Comparison of ENCODE assay signal across 1 cellular context in the genomic region with DNA sequence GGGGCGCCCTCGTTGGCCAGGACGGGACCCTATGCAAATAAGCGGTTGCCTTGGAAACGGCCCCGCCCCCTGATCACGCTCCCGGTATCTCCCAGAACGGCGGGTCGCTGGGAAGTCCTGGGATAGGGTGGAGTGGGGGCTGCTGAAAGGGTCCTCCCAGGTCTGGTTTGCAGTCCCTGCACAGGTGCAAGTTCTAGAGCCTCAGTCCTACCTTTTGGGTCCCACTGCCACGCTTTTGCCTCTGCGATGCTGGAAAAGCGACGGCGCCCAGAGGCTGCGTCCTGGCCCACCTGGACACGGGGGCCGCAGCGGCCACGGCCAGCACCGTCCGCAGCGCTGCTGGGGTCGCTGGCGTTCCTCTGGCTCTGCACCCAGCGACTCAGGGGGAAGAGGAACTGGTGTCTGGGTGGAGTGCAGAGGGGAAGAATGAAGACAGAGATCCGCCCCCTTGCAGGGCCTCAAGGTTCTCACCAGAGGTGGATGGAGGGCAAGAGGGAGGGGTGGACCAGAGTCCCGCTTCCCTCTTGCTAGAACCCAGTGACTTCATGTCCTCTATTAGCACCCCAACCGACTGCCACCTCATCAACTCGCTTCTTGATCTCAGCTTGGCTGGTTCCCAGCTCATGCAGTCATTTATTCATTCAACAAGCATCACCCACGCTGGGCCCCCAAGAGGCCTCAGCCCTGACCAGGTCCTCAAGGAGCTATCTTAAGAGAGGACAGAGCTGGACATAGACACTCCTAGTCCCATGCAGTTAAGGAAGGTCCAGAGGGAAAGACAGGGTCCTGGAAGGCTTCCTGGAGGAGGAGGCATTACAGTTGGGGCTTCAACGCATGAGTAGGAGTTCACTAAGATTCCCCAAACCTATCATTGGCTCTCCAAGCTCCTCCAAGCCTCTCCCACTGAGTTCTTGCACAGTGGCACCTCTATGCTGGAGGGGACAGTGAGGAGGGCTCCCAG.
A peak's percentile ranks its signal among the peaks of the same experiment; 100 is the strongest.
TF ChIP-seq lines count a peak whose summit lies in the region.

A gene (minus strand): TSS at position 381 of the 961 bp plus-strand sequence. CDS start 659 bp downstream, outside the sequence.

TF ChIP-seq in GM12878, 131 proteins besides CTCF, POLR2A, EP300 and RAD21 (continued from another document and continues in another):
- TF ChIP-seq, protein P1, sequence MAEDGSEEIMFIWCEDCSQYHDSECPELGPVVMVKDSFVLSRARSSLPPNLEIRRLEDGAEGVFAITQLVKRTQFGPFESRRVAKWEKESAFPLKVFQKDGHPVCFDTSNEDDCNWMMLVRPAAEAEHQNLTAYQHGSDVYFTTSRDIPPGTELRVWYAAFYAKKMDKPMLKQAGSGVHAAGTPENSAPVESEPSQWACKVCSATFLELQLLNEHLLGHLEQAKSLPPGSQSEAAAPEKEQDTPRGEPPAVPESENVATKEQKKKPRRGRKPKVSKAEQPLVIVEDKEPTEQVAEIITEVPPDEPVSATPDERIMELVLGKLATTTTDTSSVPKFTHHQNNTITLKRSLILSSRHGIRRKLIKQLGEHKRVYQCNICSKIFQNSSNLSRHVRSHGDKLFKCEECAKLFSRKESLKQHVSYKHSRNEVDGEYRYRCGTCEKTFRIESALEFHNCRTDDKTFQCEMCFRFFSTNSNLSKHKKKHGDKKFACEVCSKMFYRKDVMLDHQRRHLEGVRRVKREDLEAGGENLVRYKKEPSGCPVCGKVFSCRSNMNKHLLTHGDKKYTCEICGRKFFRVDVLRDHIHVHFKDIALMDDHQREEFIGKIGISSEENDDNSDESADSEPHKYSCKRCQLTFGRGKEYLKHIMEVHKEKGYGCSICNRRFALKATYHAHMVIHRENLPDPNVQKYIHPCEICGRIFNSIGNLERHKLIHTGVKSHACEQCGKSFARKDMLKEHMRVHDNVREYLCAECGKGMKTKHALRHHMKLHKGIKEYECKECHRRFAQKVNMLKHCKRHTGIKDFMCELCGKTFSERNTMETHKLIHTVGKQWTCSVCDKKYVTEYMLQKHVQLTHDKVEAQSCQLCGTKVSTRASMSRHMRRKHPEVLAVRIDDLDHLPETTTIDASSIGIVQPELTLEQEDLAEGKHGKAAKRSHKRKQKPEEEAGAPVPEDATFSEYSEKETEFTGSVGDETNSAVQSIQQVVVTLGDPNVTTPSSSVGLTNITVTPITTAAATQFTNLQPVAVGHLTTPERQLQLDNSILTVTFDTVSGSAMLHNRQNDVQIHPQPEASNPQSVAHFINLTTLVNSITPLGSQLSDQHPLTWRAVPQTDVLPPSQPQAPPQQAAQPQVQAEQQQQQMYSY (CRISPR knock-in tag; IDR thresholded peaks at IDR 0.05) = no peak
- TF ChIP-seq, protein P2, sequence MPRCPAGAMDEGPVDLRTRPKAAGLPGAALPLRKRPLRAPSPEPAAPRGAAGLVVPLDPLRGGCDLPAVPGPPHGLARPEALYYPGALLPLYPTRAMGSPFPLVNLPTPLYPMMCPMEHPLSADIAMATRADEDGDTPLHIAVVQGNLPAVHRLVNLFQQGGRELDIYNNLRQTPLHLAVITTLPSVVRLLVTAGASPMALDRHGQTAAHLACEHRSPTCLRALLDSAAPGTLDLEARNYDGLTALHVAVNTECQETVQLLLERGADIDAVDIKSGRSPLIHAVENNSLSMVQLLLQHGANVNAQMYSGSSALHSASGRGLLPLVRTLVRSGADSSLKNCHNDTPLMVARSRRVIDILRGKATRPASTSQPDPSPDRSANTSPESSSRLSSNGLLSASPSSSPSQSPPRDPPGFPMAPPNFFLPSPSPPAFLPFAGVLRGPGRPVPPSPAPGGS (IDR thresholded peaks at IDR 0.05; ENCODE audit: borderline replicate concordance, insufficient read depth, low read depth, low read length, poor library complexity, severe bottlenecking) = no peak
- TF ChIP-seq POLR2AphosphoS2 (IDR thresholded peaks at IDR 0.05; ENCODE audit: low read depth, low read length) = no peak
- TF ChIP-seq, protein P3, sequence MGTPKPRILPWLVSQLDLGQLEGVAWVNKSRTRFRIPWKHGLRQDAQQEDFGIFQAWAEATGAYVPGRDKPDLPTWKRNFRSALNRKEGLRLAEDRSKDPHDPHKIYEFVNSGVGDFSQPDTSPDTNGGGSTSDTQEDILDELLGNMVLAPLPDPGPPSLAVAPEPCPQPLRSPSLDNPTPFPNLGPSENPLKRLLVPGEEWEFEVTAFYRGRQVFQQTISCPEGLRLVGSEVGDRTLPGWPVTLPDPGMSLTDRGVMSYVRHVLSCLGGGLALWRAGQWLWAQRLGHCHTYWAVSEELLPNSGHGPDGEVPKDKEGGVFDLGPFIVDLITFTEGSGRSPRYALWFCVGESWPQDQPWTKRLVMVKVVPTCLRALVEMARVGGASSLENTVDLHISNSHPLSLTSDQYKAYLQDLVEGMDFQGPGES (IDR thresholded peaks at IDR 0.05) = no peak
- TF ChIP-seq JUND (IDR thresholded peaks at IDR 0.05; ENCODE audit: low read depth, low read length) = no peak
- 0 out of 2 replicates have a peak, but pooled peaks have one; percentile 47 for TF ChIP-seq DPF2 (IDR thresholded peaks at IDR 0.05)
- peak in 1 of 2 experiments; percentile 42; a peak in 1 of 3 replicates for TF ChIP-seq EGR1 (IDR thresholded peaks at IDR 0.05; ENCODE audit: borderline replicate concordance in 1 of 2, low read depth in 2 of 2, low read length in 2 of 2)
- TF ChIP-seq NRF1 (conservative IDR thresholded peaks at IDR 0.05; ENCODE audit: low read depth, low read length) = no peak
- no peak for TF ChIP-seq ZNF274 (IDR thresholded peaks at IDR 0.05; ENCODE audit: insufficient read depth, insufficient read length)
- TF ChIP-seq NFYA (IDR thresholded peaks at IDR 0.05; ENCODE audit: borderline replicate concordance, low read depth, low read length) = no peak
- TF ChIP-seq CEBPB (IDR thresholded peaks at IDR 0.05; ENCODE audit: borderline replicate concordance in 1 of 2, low read depth in 2 of 2, low read length in 2 of 2) = no peak
- no peak for TF ChIP-seq MTA2 (IDR thresholded peaks at IDR 0.05; ENCODE audit: low read depth)
- peak; percentile 76 for TF ChIP-seq SPI1 (IDR thresholded peaks at IDR 0.05; ENCODE audit: borderline replicate concordance, insufficient read depth, low read depth, low read length)
- TF ChIP-seq, protein P4, sequence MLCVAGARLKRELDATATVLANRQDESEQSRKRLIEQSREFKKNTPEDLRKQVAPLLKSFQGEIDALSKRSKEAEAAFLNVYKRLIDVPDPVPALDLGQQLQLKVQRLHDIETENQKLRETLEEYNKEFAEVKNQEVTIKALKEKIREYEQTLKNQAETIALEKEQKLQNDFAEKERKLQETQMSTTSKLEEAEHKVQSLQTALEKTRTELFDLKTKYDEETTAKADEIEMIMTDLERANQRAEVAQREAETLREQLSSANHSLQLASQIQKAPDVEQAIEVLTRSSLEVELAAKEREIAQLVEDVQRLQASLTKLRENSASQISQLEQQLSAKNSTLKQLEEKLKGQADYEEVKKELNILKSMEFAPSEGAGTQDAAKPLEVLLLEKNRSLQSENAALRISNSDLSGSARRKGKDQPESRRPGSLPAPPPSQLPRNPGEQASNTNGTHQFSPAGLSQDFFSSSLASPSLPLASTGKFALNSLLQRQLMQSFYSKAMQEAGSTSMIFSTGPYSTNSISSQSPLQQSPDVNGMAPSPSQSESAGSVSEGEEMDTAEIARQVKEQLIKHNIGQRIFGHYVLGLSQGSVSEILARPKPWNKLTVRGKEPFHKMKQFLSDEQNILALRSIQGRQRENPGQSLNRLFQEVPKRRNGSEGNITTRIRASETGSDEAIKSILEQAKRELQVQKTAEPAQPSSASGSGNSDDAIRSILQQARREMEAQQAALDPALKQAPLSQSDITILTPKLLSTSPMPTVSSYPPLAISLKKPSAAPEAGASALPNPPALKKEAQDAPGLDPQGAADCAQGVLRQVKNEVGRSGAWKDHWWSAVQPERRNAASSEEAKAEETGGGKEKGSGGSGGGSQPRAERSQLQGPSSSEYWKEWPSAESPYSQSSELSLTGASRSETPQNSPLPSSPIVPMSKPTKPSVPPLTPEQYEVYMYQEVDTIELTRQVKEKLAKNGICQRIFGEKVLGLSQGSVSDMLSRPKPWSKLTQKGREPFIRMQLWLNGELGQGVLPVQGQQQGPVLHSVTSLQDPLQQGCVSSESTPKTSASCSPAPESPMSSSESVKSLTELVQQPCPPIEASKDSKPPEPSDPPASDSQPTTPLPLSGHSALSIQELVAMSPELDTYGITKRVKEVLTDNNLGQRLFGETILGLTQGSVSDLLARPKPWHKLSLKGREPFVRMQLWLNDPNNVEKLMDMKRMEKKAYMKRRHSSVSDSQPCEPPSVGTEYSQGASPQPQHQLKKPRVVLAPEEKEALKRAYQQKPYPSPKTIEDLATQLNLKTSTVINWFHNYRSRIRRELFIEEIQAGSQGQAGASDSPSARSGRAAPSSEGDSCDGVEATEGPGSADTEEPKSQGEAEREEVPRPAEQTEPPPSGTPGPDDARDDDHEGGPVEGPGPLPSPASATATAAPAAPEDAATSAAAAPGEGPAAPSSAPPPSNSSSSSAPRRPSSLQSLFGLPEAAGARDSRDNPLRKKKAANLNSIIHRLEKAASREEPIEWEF (IDR thresholded peaks at IDR 0.05; ENCODE audit: insufficient replicate concordance, low read depth, low read length) = no peak
- TF ChIP-seq, protein P5, sequence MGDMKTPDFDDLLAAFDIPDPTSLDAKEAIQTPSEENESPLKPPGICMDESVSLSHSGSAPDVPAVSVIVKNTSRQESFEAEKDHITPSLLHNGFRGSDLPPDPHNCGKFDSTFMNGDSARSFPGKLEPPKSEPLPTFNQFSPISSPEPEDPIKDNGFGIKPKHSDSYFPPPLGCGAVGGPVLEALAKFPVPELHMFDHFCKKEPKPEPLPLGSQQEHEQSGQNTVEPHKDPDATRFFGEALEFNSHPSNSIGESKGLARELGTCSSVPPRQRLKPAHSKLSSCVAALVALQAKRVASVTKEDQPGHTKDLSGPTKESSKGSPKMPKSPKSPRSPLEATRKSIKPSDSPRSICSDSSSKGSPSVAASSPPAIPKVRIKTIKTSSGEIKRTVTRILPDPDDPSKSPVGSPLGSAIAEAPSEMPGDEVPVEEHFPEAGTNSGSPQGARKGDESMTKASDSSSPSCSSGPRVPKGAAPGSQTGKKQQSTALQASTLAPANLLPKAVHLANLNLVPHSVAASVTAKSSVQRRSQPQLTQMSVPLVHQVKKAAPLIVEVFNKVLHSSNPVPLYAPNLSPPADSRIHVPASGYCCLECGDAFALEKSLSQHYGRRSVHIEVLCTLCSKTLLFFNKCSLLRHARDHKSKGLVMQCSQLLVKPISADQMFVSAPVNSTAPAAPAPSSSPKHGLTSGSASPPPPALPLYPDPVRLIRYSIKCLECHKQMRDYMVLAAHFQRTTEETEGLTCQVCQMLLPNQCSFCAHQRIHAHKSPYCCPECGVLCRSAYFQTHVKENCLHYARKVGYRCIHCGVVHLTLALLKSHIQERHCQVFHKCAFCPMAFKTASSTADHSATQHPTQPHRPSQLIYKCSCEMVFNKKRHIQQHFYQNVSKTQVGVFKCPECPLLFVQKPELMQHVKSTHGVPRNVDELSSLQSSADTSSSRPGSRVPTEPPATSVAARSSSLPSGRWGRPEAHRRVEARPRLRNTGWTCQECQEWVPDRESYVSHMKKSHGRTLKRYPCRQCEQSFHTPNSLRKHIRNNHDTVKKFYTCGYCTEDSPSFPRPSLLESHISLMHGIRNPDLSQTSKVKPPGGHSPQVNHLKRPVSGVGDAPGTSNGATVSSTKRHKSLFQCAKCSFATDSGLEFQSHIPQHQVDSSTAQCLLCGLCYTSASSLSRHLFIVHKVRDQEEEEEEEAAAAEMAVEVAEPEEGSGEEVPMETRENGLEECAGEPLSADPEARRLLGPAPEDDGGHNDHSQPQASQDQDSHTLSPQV (IDR thresholded peaks at IDR 0.05) = no peak
- TF ChIP-seq, protein P6, sequence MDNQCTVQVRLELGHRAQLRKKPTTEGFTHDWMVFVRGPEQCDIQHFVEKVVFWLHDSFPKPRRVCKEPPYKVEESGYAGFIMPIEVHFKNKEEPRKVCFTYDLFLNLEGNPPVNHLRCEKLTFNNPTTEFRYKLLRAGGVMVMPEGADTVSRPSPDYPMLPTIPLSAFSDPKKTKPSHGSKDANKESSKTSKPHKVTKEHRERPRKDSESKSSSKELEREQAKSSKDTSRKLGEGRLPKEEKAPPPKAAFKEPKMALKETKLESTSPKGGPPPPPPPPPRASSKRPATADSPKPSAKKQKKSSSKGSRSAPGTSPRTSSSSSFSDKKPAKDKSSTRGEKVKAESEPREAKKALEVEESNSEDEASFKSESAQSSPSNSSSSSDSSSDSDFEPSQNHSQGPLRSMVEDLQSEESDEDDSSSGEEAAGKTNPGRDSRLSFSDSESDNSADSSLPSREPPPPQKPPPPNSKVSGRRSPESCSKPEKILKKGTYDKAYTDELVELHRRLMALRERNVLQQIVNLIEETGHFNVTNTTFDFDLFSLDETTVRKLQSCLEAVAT (IDR thresholded peaks at IDR 0.05) = no peak
- no peak for TF ChIP-seq MYC (IDR thresholded peaks at IDR 0.05; ENCODE audit: insufficient read depth, insufficient read length, insufficient replicate concordance, low read length, severe bottlenecking)
- no peak for TF ChIP-seq FOS (IDR thresholded peaks at IDR 0.05; ENCODE audit: borderline replicate concordance, extremely low read depth, insufficient read length)
- peak; percentile 42; the same call in 1 of the 2 replicates for TF ChIP-seq NR2F1 (conservative IDR thresholded peaks at IDR 0.05)
- TF ChIP-seq SMAD5 (IDR thresholded peaks at IDR 0.05; ENCODE audit: low read depth) = no peak
- no peak for TF ChIP-seq ASH2L (IDR thresholded peaks at IDR 0.05; ENCODE audit: borderline replicate concordance, low read depth)
- peak; percentile 89 for TF ChIP-seq POU2F2 (IDR thresholded peaks at IDR 0.05; ENCODE audit: borderline replicate concordance, low read depth, low read length)
- TF ChIP-seq, protein P7, sequence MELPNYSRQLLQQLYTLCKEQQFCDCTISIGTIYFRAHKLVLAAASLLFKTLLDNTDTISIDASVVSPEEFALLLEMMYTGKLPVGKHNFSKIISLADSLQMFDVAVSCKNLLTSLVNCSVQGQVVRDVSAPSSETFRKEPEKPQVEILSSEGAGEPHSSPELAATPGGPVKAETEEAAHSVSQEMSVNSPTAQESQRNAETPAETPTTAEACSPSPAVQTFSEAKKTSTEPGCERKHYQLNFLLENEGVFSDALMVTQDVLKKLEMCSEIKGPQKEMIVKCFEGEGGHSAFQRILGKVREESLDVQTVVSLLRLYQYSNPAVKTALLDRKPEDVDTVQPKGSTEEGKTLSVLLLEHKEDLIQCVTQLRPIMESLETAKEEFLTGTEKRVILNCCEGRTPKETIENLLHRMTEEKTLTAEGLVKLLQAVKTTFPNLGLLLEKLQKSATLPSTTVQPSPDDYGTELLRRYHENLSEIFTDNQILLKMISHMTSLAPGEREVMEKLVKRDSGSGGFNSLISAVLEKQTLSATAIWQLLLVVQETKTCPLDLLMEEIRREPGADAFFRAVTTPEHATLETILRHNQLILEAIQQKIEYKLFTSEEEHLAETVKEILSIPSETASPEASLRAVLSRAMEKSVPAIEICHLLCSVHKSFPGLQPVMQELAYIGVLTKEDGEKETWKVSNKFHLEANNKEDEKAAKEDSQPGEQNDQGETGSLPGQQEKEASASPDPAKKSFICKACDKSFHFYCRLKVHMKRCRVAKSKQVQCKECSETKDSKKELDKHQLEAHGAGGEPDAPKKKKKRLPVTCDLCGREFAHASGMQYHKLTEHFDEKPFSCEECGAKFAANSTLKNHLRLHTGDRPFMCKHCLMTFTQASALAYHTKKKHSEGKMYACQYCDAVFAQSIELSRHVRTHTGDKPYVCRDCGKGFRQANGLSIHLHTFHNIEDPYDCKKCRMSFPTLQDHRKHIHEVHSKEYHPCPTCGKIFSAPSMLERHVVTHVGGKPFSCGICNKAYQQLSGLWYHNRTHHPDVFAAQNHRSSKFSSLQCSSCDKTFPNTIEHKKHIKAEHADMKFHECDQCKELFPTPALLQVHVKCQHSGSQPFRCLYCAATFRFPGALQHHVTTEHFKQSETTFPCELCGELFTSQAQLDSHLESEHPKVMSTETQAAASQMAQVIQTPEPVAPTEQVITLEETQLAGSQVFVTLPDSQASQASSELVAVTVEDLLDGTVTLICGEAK (IDR thresholded peaks at IDR 0.05; ENCODE audit: borderline replicate concordance) = no peak
- TF ChIP-seq RCOR1 (conservative IDR thresholded peaks at IDR 0.05; ENCODE audit: low read depth, low read length) = no peak
- TF ChIP-seq BACH1 (IDR thresholded peaks at IDR 0.05; ENCODE audit: borderline replicate concordance) = peak; percentile 32; the same call in 1 of the 2 replicates
- TF ChIP-seq RAD51 (IDR thresholded peaks at IDR 0.05) = no peak
- no peak for TF ChIP-seq RBBP5 (conservative IDR thresholded peaks at IDR 0.05)
- TF ChIP-seq MXI1 (IDR thresholded peaks at IDR 0.05; ENCODE audit: low read depth, low read length) = no peak
